ENCODE assay signal across 10 cellular contexts in genomic region chr20:4063631-4064030, GRCh38. TPM values are rescaled to one million over a fixed set of nuclear protein-coding genes. Genes with fewer than 3 reads are reported as not detected.
DNase-seq lines count a peak whose midpoint lies in the region; ATAC-seq and TF ChIP-seq lines count a peak whose summit lies in the region.
"Had no signal": no experiment of that assay in that cellular context is flagged by ENCODE, and none has a peak within 500 bp of the region (broad histone marks: within the 10 kb centered on the region; RNA-seq: fewer than 3 reads in every experiment).

No MANE protein-coding gene starts in this region.

- no peaks in the 10 kb centered on the region for H3K9me3 ChIP-seq in breast epithelium
- H3K9me3 ChIP-seq in lower lobe of right lung: no peaks in the 10 kb centered on the region
- no peaks in the 10 kb centered on the region for H3K9me3 ChIP-seq in tibial artery
- H3K9me3 ChIP-seq: SJCRH30 had no signal

- H3K4me3 ChIP-seq in breast epithelium (no peak overlapping the region), lower lobe of right lung (no peak overlapping the region), tibial artery (no peak overlapping the region)
- H3K4me3 ChIP-seq: SJCRH30 had no signal

- H3K36me3 ChIP-seq in breast epithelium (no peaks in the 10 kb centered on the region), lower lobe of right lung (no peaks in the 10 kb centered on the region), tibial artery (no peaks in the 10 kb centered on the region)
- H3K36me3 ChIP-seq: SJCRH30 had no signal

- H3K4me1 ChIP-seq in breast epithelium (peaks cover 7 to 10% of the 10 kb centered on the region in 2 donors), lower lobe of right lung (peaks cover 53% of the 10 kb centered on the region), tibial artery (peaks cover 0 to 59% (median 49%) of the 10 kb centered on the region in 4 donors)

- no peaks in the 10 kb centered on the region for H3K27me3 ChIP-seq in breast epithelium
- H3K27me3 ChIP-seq in lower lobe of right lung (ENCODE audit: low read depth): no peaks in the 10 kb centered on the region
- H3K27me3 ChIP-seq in tibial artery: no peaks in the 10 kb centered on the region
- H3K27me3 ChIP-seq: SJCRH30 had no signal

- intact Hi-C loops in breast epithelium (cut with DNase I; ENCODE audit: low total_unique reads) (no loop called here), lower lobe of right lung (cut with DNase I) (no loop called here), tibial artery (cut with DNase I; ENCODE audit: low total_unique reads) (no loop called here)

- ATAC-seq in lower lobe of right lung: peak; percentile 33 to 38
- no peak for ATAC-seq in effector memory CD8-positive, alpha-beta T cell (replicated peaks)

- no peaks in the 10 kb centered on the region for H3K36me3 Mint-ChIP-seq in effector memory CD8-positive, alpha-beta T cell (ENCODE audit: insufficient read depth)

- TF ChIP-seq POLR2A in breast epithelium (IDR thresholded peaks at IDR 0.05): no peak

- no peaks in the 10 kb centered on the region for H3K9me3 Mint-ChIP-seq in effector memory CD8-positive, alpha-beta T cell

- DNase-seq in M059J (ENCODE audit: low read depth): peak; percentile 49
- no peak for DNase-seq in breast epithelium (ENCODE audit: low spot score in 2 of 2)
- no peak for DNase-seq in lower lobe of right lung
- DNase-seq in tibial artery: no peak
- no peak for DNase-seq in NCI-H2029 treated with DMSO at 0.1 percent for 48 hours (lab: John Stamatoyannopoulos, UW)
- no peak for DNase-seq in effector memory CD8-positive, alpha-beta T cell
- DNase-seq in NCI-H2107 treated with DMSO at 0.1 percent for 48 hours (lab: John Stamatoyannopoulos, UW; ENCODE audit: unreplicated experiment): no peak
- no peak for DNase-seq in NK-92 treated with Interleukin-12 subunit alpha and Interleukin-12 subunit beta, amount 100 ng/mL, for 24 hours (lab: John Stamatoyannopoulos, UW)
- DNase-seq: GF-D8 had no signal

- H3K4me3 Mint-ChIP-seq in effector memory CD8-positive, alpha-beta T cell: no peak overlapping the region

- H3K27ac ChIP-seq in breast epithelium (peak overlapping the region; percentile 74 to 89), lower lobe of right lung (peak overlapping the region; percentile 76), tibial artery (peak overlapping the region; percentile 72 to 83)
- H3K27ac ChIP-seq: SJCRH30 had no signal

- TF ChIP-seq CTCF in breast epithelium (IDR thresholded peaks at IDR 0.05): no peak
- no peak for TF ChIP-seq CTCF in lower lobe of right lung (IDR thresholded peaks at IDR 0.05)
- TF ChIP-seq CTCF in tibial artery (IDR thresholded peaks at IDR 0.05): no peak

- H3K4me1 Mint-ChIP-seq in effector memory CD8-positive, alpha-beta T cell (ENCODE audit: low read depth in 2 of 2): no peaks in the 10 kb centered on the region

- H3K27me3 Mint-ChIP-seq in effector memory CD8-positive, alpha-beta T cell: no peaks in the 10 kb centered on the region

- H3K27ac Mint-ChIP-seq in effector memory CD8-positive, alpha-beta T cell: no peak overlapping the region

RNA-seq across cellular contexts. Expression of gene RNF24, which starts 48.3 kb away (rescaled TPM):
- 21.3 and 41.6 TPM in 2 replicates for total RNA-seq in M059J (2014; rRNA removed; shearing (Covaris generic))
- 10 to 100 TPM in 2 of 3 donors, 1 to 10 TPM in 1; 8.8 to 27.2 (median 22.0) TPM for total RNA-seq in breast epithelium
- total RNA-seq in lower lobe of right lung: 25.1 TPM
